ENCODE assay signal across 9 cellular contexts in genomic region chr1:91278754-91279153, GRCh38.
DNase-seq lines count a peak whose midpoint lies in the region; ATAC-seq, FAIRE-seq and TF ChIP-seq lines count a peak whose summit lies in the region.
"Had no signal": no experiment of that assay in that cellular context is flagged by ENCODE, and none has a peak within 500 bp of the region (broad histone marks: within the 10 kb centered on the region; RNA-seq: fewer than 3 reads in every experiment).

No MANE protein-coding gene starts in this region.

- TF ChIP-seq CTCF in D721Med (IDR thresholded peaks at IDR 0.05; ENCODE audit: insufficient read depth, missing control alignments): peak; percentile 59
- TF ChIP-seq CTCF in LNCaP clone FGC (IDR thresholded peaks at IDR 0.05; ENCODE audit: control insufficient read depth, extremely low read depth, insufficient read depth): peak; percentile 39
- TF ChIP-seq CTCF in VCaP (conservative IDR thresholded peaks at IDR 0.05): peak; percentile 60
- no peak for TF ChIP-seq CTCF in left lung (IDR thresholded peaks at IDR 0.05)

- peaks cover 3 to 11% of the 10 kb centered on the region in 2 donors for H3K27me3 Mint-ChIP-seq in CD8-positive, alpha-beta memory T cell

- no peaks in the 10 kb centered on the region for H3K36me3 ChIP-seq in left lung
- H3K36me3 ChIP-seq in CD8-positive, alpha-beta memory T cell (ENCODE audit: insufficient read depth, low read length): no peaks in the 10 kb centered on the region
- H3K36me3 ChIP-seq: SJCRH30 had no signal

- FAIRE-seq in D721Med (lab: Jason Lieb, UNC): no peak

- CTCF ChIA-PET in CD8-positive, alpha-beta memory T cell (lab: Charles Lee): interaction anchor here (1.2 to 1.4 kb wide), 3 partner anchors 8 to 113 kb away, joined by 3 to 5 read pairs (median 4); no protein-coding TSS in a partner anchor

- no peak overlapping the region for H3K4me3 ChIP-seq in LNCaP clone FGC (ENCODE audit: low read depth, low read length)
- no peak overlapping the region for H3K4me3 ChIP-seq in left lung
- no peak overlapping the region for H3K4me3 ChIP-seq in CD8-positive, alpha-beta memory T cell (ENCODE audit: low read length)
- H3K4me3 ChIP-seq: SJCRH30 had no signal

- ATAC-seq in left lung (peak; percentile 35), HG02678 (IDR thresholded peaks at IDR 0.05; ENCODE audit: unreplicated experiment) (no peak), HG02759 (IDR thresholded peaks at IDR 0.05; ENCODE audit: unreplicated experiment) (no peak)

- H3K27me3 ChIP-seq in left lung: no peaks in the 10 kb centered on the region
- no peaks in the 10 kb centered on the region for H3K27me3 ChIP-seq in CD8-positive, alpha-beta memory T cell (ENCODE audit: insufficient read depth, low read length, poor library complexity, severe bottlenecking)
- H3K27me3 ChIP-seq: SJCRH30 had no signal

- H3K4me1 ChIP-seq in left lung: no peaks in the 10 kb centered on the region
- no peaks in the 10 kb centered on the region for H3K4me1 ChIP-seq in CD8-positive, alpha-beta memory T cell (ENCODE audit: insufficient read depth, low read length)
- H3K4me1 ChIP-seq: SJCRH30 had no signal

- no peak overlapping the region for H3K4me3 Mint-ChIP-seq in CD8-positive, alpha-beta memory T cell

- no peaks in the 10 kb centered on the region for H3K9me3 Mint-ChIP-seq in CD8-positive, alpha-beta memory T cell

- no peaks in the 10 kb centered on the region for H3K9me3 ChIP-seq in left lung
- no peaks in the 10 kb centered on the region for H3K9me3 ChIP-seq in CD8-positive, alpha-beta memory T cell (ENCODE audit: low read length)
- H3K9me3 ChIP-seq: SJCRH30 had no signal

- H3K27ac Mint-ChIP-seq in CD8-positive, alpha-beta memory T cell: no peak overlapping the region

- DNase-seq in D721Med (ENCODE audit: insufficient read length, low spot score) (no peak), LNCaP clone FGC (ENCODE audit: low read depth) (no peak), left lung (no peak)
- no peak for DNase-seq in activated CD8-positive, alpha-beta memory T cell treated with anti-CD3 and anti-CD28 coated beads, Interleukin-2, amount 50 U/mL, for 48 hours
- DNase-seq in CD8-positive, alpha-beta memory T cell: no peak

- H3K27ac ChIP-seq in VCaP (no peak overlapping the region), left lung (no peak overlapping the region)
- no peak overlapping the region for H3K27ac ChIP-seq in CD8-positive, alpha-beta memory T cell (ENCODE audit: low read depth, low read length)
- H3K27ac ChIP-seq: SJCRH30 had no signal

- H3K36me3 Mint-ChIP-seq in CD8-positive, alpha-beta memory T cell: no peaks in the 10 kb centered on the region

- H3K4me1 Mint-ChIP-seq in CD8-positive, alpha-beta memory T cell: no peaks in the 10 kb centered on the region

- intact Hi-C loops in left lung (cut with DNase I): no loop called here

- POLR2A ChIA-PET in CD8-positive, alpha-beta memory T cell (lab: Charles Lee): no interaction called here

Comparison
In these comparisons a context has a peak if more than half of its experiments do, and no peak if none do; other contexts are left out.
1. CTCF ChIP-seq: peak in D721Med (single experiment), LNCaP clone FGC (single experiment) and VCaP (single experiment); none in left lung (0 of 2).